8 cellular contexts compared by ENCODE assay signal in genomic region chr1:112715264-112716053, GRCh38. TPM values are rescaled to one million over a fixed set of nuclear protein-coding genes. Genes with fewer than 3 reads are reported as not detected.
A peak's percentile ranks its signal among the peaks of the same experiment; 100 is the strongest.
DNase-seq lines count a peak whose midpoint lies in the region; FAIRE-seq and TF ChIP-seq lines count a peak whose summit lies in the region.

PPM1J (minus strand) TSS chr1:112715332; CDS start chr1:112715301, 31 bp downstream.

- no peak within 1 kb of the TSS for H4K8ac ChIP-seq in H9 (replicated peaks; ENCODE audit: insufficient read length, low read depth, low read length)

- TF ChIP-seq CTCF in H9 (conservative IDR thresholded peaks at IDR 0.05), result no peak

- H3K79me1 ChIP-seq in H9 (ENCODE audit: insufficient read depth, low read depth, low read length, poor library complexity, severe bottlenecking), result no peaks in the 10 kb centered on the region

- H3T11ph ChIP-seq in H9 (ENCODE audit: low read length), result no peak within 1 kb of the TSS

- H3K79me2 ChIP-seq in H9 (ENCODE audit: insufficient read depth, low read length), result no peaks in the 10 kb centered on the region; the same call in 1 of the 2 replicates

- no peak within 1 kb of the TSS for H2BK12ac ChIP-seq in H9 (ENCODE audit: insufficient read length, low read depth, low read length)

- H3K18ac ChIP-seq in H9 (ENCODE audit: insufficient read length, low read depth, low read length), result no peak within 1 kb of the TSS

- H3K36me3 Mint-ChIP-seq in H9 (ENCODE audit: insufficient read depth in 1 of 3, low read depth in 3 of 3), result peaks cover 4 to 9% (median 7%) of the 10 kb centered on the region in 3 experiments
- H3K36me3 Mint-ChIP-seq in activated naive CD4-positive, alpha-beta T cell treated with anti-CD3 and anti-CD28 coated beads for 36 hours (ENCODE audit: low read depth), result no peaks in the 10 kb centered on the region

- H4K5ac ChIP-seq in H9 (ENCODE audit: insufficient read length, low read depth, low read length), result no peak within 1 kb of the TSS

- H3K23ac ChIP-seq in H9 (ENCODE audit: insufficient read length, low read depth, low read length), result no peak within 1 kb of the TSS

- CTCF ChIA-PET in activated naive CD4-positive, alpha-beta T cell treated with anti-CD3 and anti-CD28 coated beads for 36 hours (lab: Charles Lee), result interaction anchor here (0.6 to 9.9 kb wide), 31 partner anchors 10 to 426 kb away, joined by 3 to 303 read pairs (median 4); partner anchors contain the start of gene LRIG2

- no peaks in the 10 kb centered on the region; the same call in 1 of the 2 replicates for H3K27me3 ChIP-seq in H9 (ENCODE audit: insufficient read depth, low read length)

- H3K56ac ChIP-seq in H9 (ENCODE audit: insufficient read length, low read depth, low read length), result no peak within 1 kb of the TSS

- no peak within 1 kb of the TSS for H3K9ac ChIP-seq in H9 (ENCODE audit: extremely low read depth, insufficient read length, low read length)

- no peak within 1 kb of the TSS for H2BK15ac ChIP-seq in H9 (ENCODE audit: low read depth, low read length)

- H3K4me1 Mint-ChIP-seq in H9, result peaks cover 51 to 55% of the 10 kb centered on the region in 2 experiments
- peaks cover 24% of the 10 kb centered on the region for H3K4me1 Mint-ChIP-seq in activated naive CD4-positive, alpha-beta T cell treated with anti-CD3 and anti-CD28 coated beads for 36 hours (ENCODE audit: low read depth)

- peaks cover 3% of the 10 kb centered on the region; the same call in 1 of the 2 replicates for H3K4me1 ChIP-seq in H9 (ENCODE audit: insufficient read depth, low read length)

- H4K20me1 ChIP-seq in H9 (ENCODE audit: control insufficient read depth, insufficient read depth, insufficient read length), result no peaks in the 10 kb centered on the region

- H3K4me3 Mint-ChIP-seq in H9, result peak within 1 kb of the TSS; percentile 78 to 95
- H3K4me3 Mint-ChIP-seq in activated naive CD4-positive, alpha-beta T cell treated with anti-CD3 and anti-CD28 coated beads for 36 hours, result peak within 1 kb of the TSS; percentile 78

- H2BK120ac ChIP-seq in H9 (ENCODE audit: low read depth, low read length, poor library complexity, severe bottlenecking), result no peak within 1 kb of the TSS

- peak within 1 kb of the TSS; percentile 62 for H3K4me2 ChIP-seq in H9 (ENCODE audit: insufficient read depth, insufficient read length, low read length)

- peaks cover 0 to 3% of the 10 kb centered on the region in 2 experiments; a peak in 2 of 5 replicates for H3K9me3 Mint-ChIP-seq in H9
- no peaks in the 10 kb centered on the region for H3K9me3 Mint-ChIP-seq in activated naive CD4-positive, alpha-beta T cell treated with anti-CD3 and anti-CD28 coated beads for 36 hours

- H3K14ac ChIP-seq in H9 (ENCODE audit: insufficient read depth, low read length), result no peak within 1 kb of the TSS

- no peak within 1 kb of the TSS for H2BK20ac ChIP-seq in H9 (ENCODE audit: low read depth, low read length, poor library complexity, severe bottlenecking)

- peaks cover 19% of the 10 kb centered on the region for H3K23me2 ChIP-seq in H9 (ENCODE audit: insufficient read length, low read depth, low read length, poor library complexity, severe bottlenecking)

- H3K27ac ChIP-seq in H9 (ENCODE audit: insufficient read length, low read depth, low read length) (no peak within 1 kb of the TSS), substantia nigra (ENCODE audit: low read depth, low read length, poor library complexity, severe bottlenecking) (peak within 1 kb of the TSS; percentile 38)

- H2BK5ac ChIP-seq in H9 (ENCODE audit: insufficient read length, low read length), result no peak within 1 kb of the TSS

- no peak within 1 kb of the TSS for H4K91ac ChIP-seq in H9 (ENCODE audit: insufficient read length, low read depth, low read length)

- DNase-seq in H9 (peak; percentile 99), LoVo (ENCODE audit: low spot score) (peak; percentile 96), SK-N-DZ (ENCODE audit: low spot score) (peak; percentile 94), glomerular endothelial cell (ENCODE audit: extremely low read depth, low read depth, low spot score) (peak; percentile 45), occipital lobe (lab: John Stamatoyannopoulos, UW) (peak; percentile 82), substantia nigra (lab: John Stamatoyannopoulos, UW) (peak in 48 of 49 donors; percentile 15 to 98 (median 74))
- DNase-seq in activated naive CD4-positive, alpha-beta T cell treated with anti-CD3 and anti-CD28 coated beads for 36 hours, result peak; percentile 95

- FAIRE-seq in G401.6 (lab: Jason Lieb, UNC), result peak; percentile 89

- no CpG with 5 or more reads among the region's 51 CpGs for WGBS in H9 (ENCODE audit: extremely low coverage, insufficient read length, low lambda C conversion rate)

- H2AK5ac ChIP-seq in H9 (ENCODE audit: insufficient read length, low read length), result no peak within 1 kb of the TSS

- no peak within 1 kb of the TSS for H2AFZ ChIP-seq in H9 (ENCODE audit: low read length)

- peaks cover 57% of the 10 kb centered on the region for H3K27me3 Mint-ChIP-seq in H9 (ENCODE audit: low read depth)
- peaks cover 24% of the 10 kb centered on the region for H3K27me3 Mint-ChIP-seq in activated naive CD4-positive, alpha-beta T cell treated with anti-CD3 and anti-CD28 coated beads for 36 hours (ENCODE audit: low read depth)

- intact Hi-C loops in activated naive CD4-positive, alpha-beta T cell treated with anti-CD3 and anti-CD28 coated beads for 36 hours (cut with micrococcal nuclease), result loop anchor here (1.0 to 10.0 kb wide), 12 partner anchors 10 to 1189 kb away; partner anchors contain the start of genes AP4B1, DCLRE1B, LRIG2 and MAGI3

- H3K27ac Mint-ChIP-seq in H9, result peak within 1 kb of the TSS in 1 of 3 experiments; percentile 85; a peak in 3 of 7 replicates
- H3K27ac Mint-ChIP-seq in activated naive CD4-positive, alpha-beta T cell treated with anti-CD3 and anti-CD28 coated beads for 36 hours, result no peak within 1 kb of the TSS

- H3K4ac ChIP-seq in H9 (ENCODE audit: low read depth, low read length), result no peak within 1 kb of the TSS

- no peaks in the 10 kb centered on the region for H3K9me3 ChIP-seq in H9 (ENCODE audit: control insufficient read depth, low read depth, low read length)

RNA-seq across cellular contexts. Expression of gene PPM1J, which starts in this region (rescaled TPM):
- 12.7 and 13.2 TPM in 2 replicates for total RNA-seq in H9 (2021)
- polyA plus RNA-seq in SK-N-DZ (2014; cell fraction: cytosol; rRNA removed), result 16.2 and 19.5 TPM in 2 replicates
- 62.8 and 90.2 TPM in 2 replicates for polyA plus RNA-seq in SK-N-DZ (2014; cell fraction: nucleus; rRNA removed)
- 1 to 10 TPM in 1 of 2 experiments, under 1 TPM in 1; 0.74 to 1.0 TPM for total RNA-seq in activated naive CD4-positive, alpha-beta T cell treated with anti-CD3 and anti-CD28 coated beads for 36 hours
- 1.6 and 2.2 TPM in 2 replicates for total RNA-seq in glomerular endothelial cell
- 4.4 TPM for total RNA-seq in occipital lobe

Comparison
In these comparisons a context has a peak if more than half of its experiments do, and no peak if none do; other contexts are left out.
1. DNase-seq: peak in every context shown above with its lines; median percentile 99 in H9; 96 in LoVo; 95 in activated naive CD4-positive, alpha-beta T cell treated with anti-CD3 and anti-CD28 coated beads for 36 hours; 94 in SK-N-DZ; 82 in occipital lobe; 74 in substantia nigra; 45 in glomerular endothelial cell.